ENCODE assay signal across 8 cellular contexts in genomic region chr17:49230636-49231562, GRCh38. TPM values are rescaled to one million over a fixed set of nuclear protein-coding genes. Genes with fewer than 3 reads are reported as not detected.
DNase-seq lines count a peak whose midpoint lies in the region; ATAC-seq, FAIRE-seq and TF ChIP-seq lines count a peak whose summit lies in the region.

Gene PHOSPHO1 (minus strand): TSS chr17:49230787. CDS start chr17:49226691, 4,096 bp downstream.

- peaks cover 1% of the 10 kb centered on the region for H3K27me3 Mint-ChIP-seq in activated naive CD4-positive, alpha-beta T cell treated with anti-CD3 and anti-CD28 coated beads, Interleukin-2, amount 50 U/mL, for 24 hours

- TF ChIP-seq EP300 in SK-N-SH (IDR thresholded peaks at IDR 0.05; ENCODE audit: borderline replicate concordance in 1 of 2, low read depth in 1 of 2, low read length in 1 of 2) = no peak

- H3K4me2 ChIP-seq in DOHH2 (ENCODE audit: low read length) (peak within 1 kb of the TSS; percentile 95), SK-N-SH (peak within 1 kb of the TSS; percentile 99)

- POLR2A ChIA-PET in SK-N-SH (lab: Yijun Ruan, JAX) = no interaction called here

- H3K4me1 Mint-ChIP-seq in activated naive CD4-positive, alpha-beta T cell treated with anti-CD3 and anti-CD28 coated beads, Interleukin-2, amount 50 U/mL, for 24 hours = peaks cover 9% of the 10 kb centered on the region

- H3K4me1 ChIP-seq in DOHH2 (ENCODE audit: control insufficient read depth, low read length) (peaks cover 17% of the 10 kb centered on the region), SK-N-SH (ENCODE audit: control insufficient read depth in 1 of 2, insufficient read depth in 2 of 2, low read depth in 1 of 2, low read length in 1 of 2) (peaks cover 0 to 9% of the 10 kb centered on the region in 2 experiments; a peak in 1 of 4 replicates), pancreas (peaks cover 0 to 4% (median 0%) of the 10 kb centered on the region in 3 donors), thyroid gland (peaks cover 8 to 14% of the 10 kb centered on the region in 2 donors)

- H3F3A ChIP-seq in DOHH2 (ENCODE audit: control insufficient read depth, insufficient read depth) (no peaks in the 10 kb centered on the region), SK-N-SH (replicated peaks; ENCODE audit: insufficient read depth) (peaks cover 6% of the 10 kb centered on the region)

- H2AFZ ChIP-seq in SK-N-SH (ENCODE audit: low read depth) = peak within 1 kb of the TSS; percentile 81

- no peak for TF ChIP-seq RAD21 in SK-N-SH (IDR thresholded peaks at IDR 0.05; ENCODE audit: low read length)

- TF ChIP-seq POLR2A in thyroid gland (IDR thresholded peaks at IDR 0.05) = no peak

- H3K27ac ChIP-seq in DOHH2 (ENCODE audit: low read depth, low read length) (no peak within 1 kb of the TSS), SK-N-SH (ENCODE audit: low read depth in 2 of 2, low read length in 1 of 2) (no peak within 1 kb of the TSS), pancreas (no peak within 1 kb of the TSS), thyroid gland (no peak within 1 kb of the TSS)

- H3K27ac Mint-ChIP-seq in activated naive CD4-positive, alpha-beta T cell treated with anti-CD3 and anti-CD28 coated beads, Interleukin-2, amount 50 U/mL, for 24 hours = no peak within 1 kb of the TSS

- no peaks in the 10 kb centered on the region for H3K36me3 ChIP-seq in DOHH2 (ENCODE audit: control insufficient read depth, low read length)
- H3K36me3 ChIP-seq in SK-N-SH (replicated peaks in 1 of 2; ENCODE audit: control insufficient read depth in 1 of 2, insufficient read depth in 2 of 2, low read length in 1 of 2) = no peaks in the 10 kb centered on the region
- no peaks in the 10 kb centered on the region for H3K36me3 ChIP-seq in pancreas
- no peaks in the 10 kb centered on the region for H3K36me3 ChIP-seq in thyroid gland

- H3K9me3 ChIP-seq in DOHH2 (ENCODE audit: control insufficient read depth, insufficient read depth, low read length) (no peaks in the 10 kb centered on the region), SK-N-SH (no peaks in the 10 kb centered on the region), pancreas (no peaks in the 10 kb centered on the region), thyroid gland (no peaks in the 10 kb centered on the region)

- ATAC-seq in Right ventricle myocardium inferior = peak; percentile 94
- ATAC-seq in pancreas = peak; percentile 76 to 95 (median 90)

- 3% methylated on average over 52 of the region's 58 CpGs for WGBS in SK-N-SH (ENCODE audit: low lambda C conversion rate)
- 4 to 5% methylated on average over 58 of the region's 58 CpGs for WGBS in pancreas, 2 donors
- 6 to 7% methylated on average over 44 to 45 of the region's 58 CpGs for WGBS in thyroid gland, 2 donors

- H3K79me2 ChIP-seq in DOHH2 (ENCODE audit: control insufficient read depth, low read length) (no peaks in the 10 kb centered on the region), SK-N-SH (ENCODE audit: insufficient read depth) (no peaks in the 10 kb centered on the region)

- TF ChIP-seq CTCF in DOHH2 (IDR thresholded peaks at IDR 0.05; ENCODE audit: low read depth, low read length, poor library complexity, severe bottlenecking) (no peak), SK-N-SH (IDR thresholded peaks at IDR 0.05) (no peak), pancreas (IDR thresholded peaks at IDR 0.05) (no peak), thyroid gland (IDR thresholded peaks at IDR 0.05) (no peak)

- H3K4me3 ChIP-seq in DOHH2 (ENCODE audit: low read length) (peak within 1 kb of the TSS; percentile 82), SK-N-SH (ENCODE audit: low read depth in 2 of 2, low read length in 1 of 2) (peak within 1 kb of the TSS; percentile 61 to 73), pancreas (peak within 1 kb of the TSS; percentile 9 to 55 (median 30)), thyroid gland (replicated peaks in 1 of 3) (peak within 1 kb of the TSS; percentile 20 to 52 (median 39))

- peak within 1 kb of the TSS; percentile 90 for H3K4me3 Mint-ChIP-seq in activated naive CD4-positive, alpha-beta T cell treated with anti-CD3 and anti-CD28 coated beads, Interleukin-2, amount 50 U/mL, for 24 hours

- H3K9me3 Mint-ChIP-seq in activated naive CD4-positive, alpha-beta T cell treated with anti-CD3 and anti-CD28 coated beads, Interleukin-2, amount 50 U/mL, for 24 hours = no peaks in the 10 kb centered on the region

- H3K9ac ChIP-seq in SK-N-SH = peak within 1 kb of the TSS; percentile 8; the same call in 1 of the 2 replicates

- DNase-seq in GOT3 (lab: John Stamatoyannopoulos, UW) (peak; percentile 45), LoVo (ENCODE audit: low spot score) (peak; percentile 89), SK-N-SH (peak; percentile 99), Right ventricle myocardium inferior (ENCODE audit: missing footprints) (peak; percentile 95), pancreas (peak; percentile 44 to 89 (median 72)), thyroid gland (peak; percentile 83 to 85)

- no peaks in the 10 kb centered on the region for H4K20me1 ChIP-seq in DOHH2 (ENCODE audit: control insufficient read depth, insufficient read depth, low read depth, low read length)
- no peaks in the 10 kb centered on the region for H4K20me1 ChIP-seq in SK-N-SH (ENCODE audit: insufficient read depth)

- intact Hi-C loops in Right ventricle myocardium inferior (cut with DNase I) = no loop called here
- intact Hi-C loops in pancreas (cut with DNase I) = no loop called here
- intact Hi-C loops in thyroid gland (cut with DNase I) = no loop called here

- FAIRE-seq in pancreas (lab: Jason Lieb, UNC) = no peak

- CTCF ChIA-PET in SK-N-SH (lab: Yijun Ruan, JAX) = interaction anchor here (1.0 to 8.6 kb wide), 8 partner anchors 9 to 242 kb away, joined by 3 to 105 read pairs (median 4); no protein-coding TSS in a partner anchor

- H3K36me3 Mint-ChIP-seq in activated naive CD4-positive, alpha-beta T cell treated with anti-CD3 and anti-CD28 coated beads, Interleukin-2, amount 50 U/mL, for 24 hours = no peaks in the 10 kb centered on the region

- H3K27me3 ChIP-seq in DOHH2 (ENCODE audit: control insufficient read depth, low read length) (peaks cover 40% of the 10 kb centered on the region), SK-N-SH (ENCODE audit: insufficient read depth) (peaks cover 53% of the 10 kb centered on the region), pancreas (peaks cover 0 to 11% (median 2%) of the 10 kb centered on the region in 4 donors), thyroid gland (no peaks in the 10 kb centered on the region)

- no peaks in the 10 kb centered on the region for H3K9me2 ChIP-seq in DOHH2 (replicated peaks; ENCODE audit: control insufficient read depth, low read length)
- no peaks in the 10 kb centered on the region for H3K9me2 ChIP-seq in SK-N-SH

TF ChIP-seq in SK-N-SH, 30 proteins besides CTCF, POLR2A, EP300 and RAD21 (continues in another document):
- TF ChIP-seq RXRA (IDR thresholded peaks at IDR 0.05; ENCODE audit: borderline replicate concordance, low read depth) (no peak), JUND (IDR thresholded peaks at IDR 0.05) (no peak), USF2 (IDR thresholded peaks at IDR 0.05; ENCODE audit: borderline replicate concordance, low read depth, low read length) (no peak), MEF2A (IDR thresholded peaks at IDR 0.05; ENCODE audit: borderline replicate concordance, low read depth) (no peak), MXI1 (IDR thresholded peaks at IDR 0.05; ENCODE audit: low read depth, low read length) (0 out of 2 replicates have a peak, but pooled peaks have one; percentile 5), TEAD4 (IDR thresholded peaks at IDR 0.05; ENCODE audit: borderline replicate concordance, insufficient read depth) (no peak), SIN3A (IDR thresholded peaks at IDR 0.05; ENCODE audit: borderline replicate concordance, low read depth, low read length) (0 out of 2 replicates have a peak, but pooled peaks have one; percentile 21), TCF12 (IDR thresholded peaks at IDR 0.05) (no peak), GABPA (IDR thresholded peaks at IDR 0.05; ENCODE audit: low read depth) (no peak), FOSL2 (IDR thresholded peaks at IDR 0.05; ENCODE audit: borderline replicate concordance, low read depth) (no peak), NFIC (IDR thresholded peaks at IDR 0.05; ENCODE audit: borderline replicate concordance) (no peak), ELF1 (IDR thresholded peaks at IDR 0.05) (no peak), USF1 (IDR thresholded peaks at IDR 0.05; ENCODE audit: borderline replicate concordance, low read depth) (no peak), CHD2 (IDR thresholded peaks at IDR 0.05; ENCODE audit: low read length, partially characterized antibody) (no peak), RCOR1 (IDR thresholded peaks at IDR 0.05; ENCODE audit: low read length) (no peak; the same call in 1 of the 2 replicates), EZH2phosphoT487 (IDR thresholded peaks at IDR 0.05; ENCODE audit: borderline replicate concordance, low read depth) (no peak), YY1 (IDR thresholded peaks at IDR 0.05; ENCODE audit: low read depth) (no peak), RFX5 (IDR thresholded peaks at IDR 0.05; ENCODE audit: low read length) (peak; percentile 90)

RNA-seq across cellular contexts. Expression of gene PHOSPHO1, which starts in this region (rescaled TPM):
- polyA plus RNA-seq in SK-N-SH (2012; rRNA removed) = 0.13 TPM in 1 of 2 replicates, not detected in the other
- polyA plus RNA-seq in SK-N-SH (2012; cell fraction: cytosol; rRNA removed) = 0.03 and 0.05 TPM in 2 replicates
- 0.11 and 0.25 TPM in 2 replicates for polyA plus RNA-seq in SK-N-SH (2012; cell fraction: nucleus; rRNA removed)
- 0.78 TPM for total RNA-seq in Right ventricle myocardium inferior
- under 1 TPM in 1 of 6 donors, not detected in 5; 0.22 TPM for total RNA-seq in pancreas
- under 1 TPM; 0.19 to 0.28 TPM for polyA plus RNA-seq in pancreas
- total RNA-seq in thyroid gland = 1 to 10 TPM in 1 of 4 donors, not detected in 3; 1.7 TPM

Comparison
In these comparisons a context has a peak if more than half of its experiments do, and no peak if none do; other contexts are left out.
1. Peak in DNase-seq, H3K4me3 ChIP-seq, H3K9ac ChIP-seq and H3K4me2 ChIP-seq in SK-N-SH; RNA of the gene not detected or under 1 TPM.
2. Peak in DNase-seq and ATAC-seq in Right ventricle myocardium inferior; RNA of the gene not detected or under 1 TPM.
3. Peak in DNase-seq, ATAC-seq and H3K4me3 ChIP-seq in pancreas; RNA of the gene not detected or under 1 TPM.
4. H3K4me3 ChIP-seq: peak in every context shown above with its lines; median percentile 82 in DOHH2; 67 in SK-N-SH; 39 in thyroid gland; 30 in pancreas.
5. DNase-seq: peak in every context shown above with its lines; median percentile 99 in SK-N-SH; 95 in Right ventricle myocardium inferior; 89 in LoVo; 84 in thyroid gland; 72 in pancreas; 45 in GOT3.